Comparison of ENCODE assay signal across 29 cellular contexts in genomic region chr6:64252256-64252655, GRCh38.
"Had no signal": no experiment of that assay in that cellular context is flagged by ENCODE, and none has a peak within 500 bp of the region (broad histone marks: within the 10 kb centered on the region; RNA-seq: fewer than 3 reads in every experiment).

No MANE protein-coding gene starts in this region.

- H2AFZ ChIP-seq: neural progenitor cell had no signal

- H3K36me3 ChIP-seq: breast epithelium, colonic mucosa, esophagus squamous epithelium, gastrocnemius medialis, lower lobe of right lung, neural progenitor cell, transverse colon had no signal

- H3K27me3 ChIP-seq: breast epithelium, colonic mucosa, esophagus squamous epithelium, gastrocnemius medialis, neural progenitor cell, transverse colon had no signal

- H3K27ac ChIP-seq: breast epithelium, colonic mucosa, dorsolateral prefrontal cortex, esophagus squamous epithelium, gastrocnemius medialis, lower lobe of right lung, neural progenitor cell, transverse colon had no signal

- H3K4me1 Mint-ChIP-seq: activated B cell treated with CpG ODN at 0.5 μM for 24 hours; activated CD4-positive, alpha-beta T cell treated with anti-CD3 and anti-CD28 coated beads for 36 hours; naive thymus-derived CD4-positive, alpha-beta T cell; neural progenitor cell; stimulated activated naive B cell treated with anti-CD40 and anti-IgM and Interleukin-4, amounts not matched to agents 10 μg/mL and 1 μg/mL and 100 μg/mL, for 72 hours had no signal

- H3K36me3 Mint-ChIP-seq: activated naive CD8-positive, alpha-beta T cell; naive thymus-derived CD4-positive, alpha-beta T cell; neural progenitor cell; stimulated activated naive B cell treated with anti-CD40 and anti-IgM and Interleukin-4, amounts not matched to agents 10 μg/mL and 1 μg/mL and 100 μg/mL, for 72 hours had no signal

- H3K9me3 Mint-ChIP-seq: neural progenitor cell had no signal

- H3K27ac Mint-ChIP-seq: activated B cell treated with CpG ODN at 0.5 μM for 24 hours; activated CD4-positive, alpha-beta T cell treated with anti-CD3 and anti-CD28 coated beads for 36 hours; activated naive CD8-positive, alpha-beta T cell; activated T-helper 2 cell treated with anti-CD3 and anti-CD28 coated beads, Interferon-gamma antibody, Interleukin-2, Interleukin-4, amounts not matched to agents 10 μg/mL and 5 μg/mL and 100 μg/mL, durations not matched to agents 14 hours and 24 hours and 36 hours; effector memory CD8-positive, alpha-beta T cell; naive thymus-derived CD4-positive, alpha-beta T cell; neural progenitor cell; stimulated activated naive B cell treated with anti-CD40 and anti-IgM and Interleukin-4, amounts not matched to agents 10 μg/mL and 1 μg/mL and 100 μg/mL, for 72 hours had no signal

- ATAC-seq: activated CD4-positive, alpha-beta T cell treated with anti-CD3 and anti-CD28 coated beads for 36 hours; activated T-cell treated with anti-CD3 and anti-CD28 coated beads, Interleukin-2, amount 50 U/mL, for 4 hours; effector memory CD8-positive, alpha-beta T cell; gastrocnemius medialis; left lobe of liver; lower lobe of right lung; naive thymus-derived CD4-positive, alpha-beta T cell; sciatic nerve; stimulated activated naive B cell treated with anti-CD40 and anti-IgM and Interleukin-4, amounts not matched to agents 10 μg/mL and 1 μg/mL and 100 μg/mL, for 72 hours had no signal

- H3K4me3 ChIP-seq: breast epithelium, colonic mucosa, dorsolateral prefrontal cortex, esophagus squamous epithelium, gastrocnemius medialis, lower lobe of right lung, neural progenitor cell, transverse colon had no signal

- H3K4me2 ChIP-seq: neural progenitor cell had no signal

- H3K9me3 ChIP-seq: breast epithelium, colonic mucosa, esophagus squamous epithelium, gastrocnemius medialis, lower lobe of right lung, transverse colon had no signal

- H3K4me3 Mint-ChIP-seq: activated B cell treated with CpG ODN at 0.5 μM for 24 hours; activated CD4-positive, alpha-beta T cell treated with anti-CD3 and anti-CD28 coated beads for 36 hours; activated naive CD8-positive, alpha-beta T cell; activated T-cell treated with anti-CD3 and anti-CD28 coated beads, Interleukin-2, amount 50 U/mL, for 4 hours; effector memory CD8-positive, alpha-beta T cell; naive thymus-derived CD4-positive, alpha-beta T cell; neural progenitor cell; stimulated activated naive B cell treated with anti-CD40 and anti-IgM and Interleukin-4, amounts not matched to agents 10 μg/mL and 1 μg/mL and 100 μg/mL, for 72 hours had no signal

- H3K4me1 ChIP-seq: breast epithelium, colonic mucosa, esophagus squamous epithelium, gastrocnemius medialis, lower lobe of right lung, transverse colon had no signal

- H3K9ac ChIP-seq: neural progenitor cell had no signal

- H3K27me3 Mint-ChIP-seq: activated B cell treated with CpG ODN at 0.5 μM for 24 hours; activated CD4-positive, alpha-beta T cell treated with anti-CD3 and anti-CD28 coated beads for 36 hours; activated naive CD8-positive, alpha-beta T cell; effector memory CD8-positive, alpha-beta T cell; naive thymus-derived CD4-positive, alpha-beta T cell; stimulated activated naive B cell treated with anti-CD40 and anti-IgM and Interleukin-4, amounts not matched to agents 10 μg/mL and 1 μg/mL and 100 μg/mL, for 72 hours had no signal

- DNase-seq: activated B cell treated with CpG ODN at 0.5 μM for 24 hours; activated CD4-positive, alpha-beta T cell treated with anti-CD3 and anti-CD28 coated beads for 36 hours; activated CD4-positive, alpha-beta T cell treated with anti-CD3 and anti-CD28 coated beads, Interleukin-2, amount 50 U/mL, for 4 hours; activated CD8-positive, alpha-beta memory T cell treated with anti-CD3 and anti-CD28 coated beads for 24 hours; activated CD8-positive, alpha-beta memory T cell treated with anti-CD3 and anti-CD28 coated beads, Interleukin-2, amount 50 U/mL, for 4 hours; activated naive CD4-positive, alpha-beta T cell; activated T-cell treated with anti-CD3 and anti-CD28 coated beads, Interleukin-2, amount 50 U/mL, for 4 hours; amniotic stem cell; colonic mucosa; dorsolateral prefrontal cortex; effector memory CD8-positive, alpha-beta T cell; esophagus squamous epithelium; gastrocnemius medialis; head of caudate nucleus; islet precursor cell; lower lobe of right lung; naive thymus-derived CD4-positive, alpha-beta T cell; posterior cingulate gyrus; small intestine; stimulated activated CD8-positive, alpha-beta memory T cell treated with anti-CD3 and anti-CD28 coated beads, Interleukin-4, amount 100 ng/mL, for 48 hours; stimulated activated naive B cell treated with anti-CD40 and anti-IgM and Interleukin-4, amounts not matched to agents 10 μg/mL and 1 μg/mL and 100 μg/mL, for 72 hours; T-helper 9 cell; transverse colon had no signal
